39 cellular contexts compared by ENCODE assay signal in genomic region chr13:54972838-54973237, GRCh38.
"Had no signal": no experiment of that assay in that cellular context is flagged by ENCODE, and none has a peak within 500 bp of the region (broad histone marks: within the 10 kb centered on the region; RNA-seq: fewer than 3 reads in every experiment).

No MANE protein-coding gene starts in this region.

- H3K4me1 ChIP-seq: adrenal gland, ascending aorta, body of pancreas, breast epithelium had no signal

- H3K9me3 Mint-ChIP-seq: brain had no signal

- FAIRE-seq: astrocyte, bronchial epithelial cell had no signal

- H3K27me3 Mint-ChIP-seq: activated naive CD4-positive, alpha-beta T cell treated with anti-CD3 and anti-CD28 coated beads, Interleukin-2, amount 10 ng/mL, durations not matched to agents 7 days and 5 days; activated naive CD4-positive, alpha-beta T cell treated with anti-CD3 and anti-CD28 coated beads, Interleukin-2, amount 50 U/mL, for 24 hours; activated naive CD8-positive, alpha-beta T cell; activated naive CD8-positive, alpha-beta T cell treated with anti-CD3 and anti-CD28 coated beads for 36 hours; activated naive CD8-positive, alpha-beta T cell treated with anti-CD3 and anti-CD28 coated beads, Interleukin-2, amount 10 ng/mL, durations not matched to agents 7 days and 5 days; activated naive CD8-positive, alpha-beta T cell treated with anti-CD3 and anti-CD28 coated beads, Interleukin-2, amount 50 U/mL, for 24 hours; activated T-cell treated with anti-CD3 and anti-CD28 coated beads, Interleukin-2, amount 50 U/mL, for 24 hours; activated T-helper 17 cell treated with anti-CD3 and anti-CD28 coated beads, Interleukin-2, amount 50 U/mL, for 72 hours; central memory CD8-positive, alpha-beta T cell had no signal

- H3K4me3 ChIP-seq: adrenal gland, ascending aorta, body of pancreas, breast epithelium, cardiac muscle cell had no signal

- H3K9me3 ChIP-seq: adrenal gland, ascending aorta, body of pancreas, breast epithelium had no signal

- ATAC-seq: activated naive CD4-positive, alpha-beta T cell treated with anti-CD3 and anti-CD28 coated beads, Interleukin-2, amount 50 U/mL, for 72 hours; activated naive CD8-positive, alpha-beta T cell treated with anti-CD3 and anti-CD28 coated beads, Interleukin-2, amount 50 U/mL, for 24 hours; activated T-cell treated with anti-CD3 and anti-CD28 coated beads, Interleukin-2, amount 50 U/mL, for 4 hours; activated T-cell treated with anti-CD3 and anti-CD28 coated beads, Interleukin-2, amount 50 U/mL, for 72 hours; activated T-helper 17 cell treated with anti-CD3 and anti-CD28 coated beads, Interleukin-2, amount 50 U/mL, for 72 hours; body of pancreas had no signal

- H3K27ac ChIP-seq: adrenal gland, ascending aorta, body of pancreas, brain microvascular endothelial cell, breast epithelium, cardiac muscle cell had no signal

- H3K4me1 Mint-ChIP-seq: activated naive CD4-positive, alpha-beta T cell treated with anti-CD3 and anti-CD28 coated beads, Interleukin-2, amount 10 ng/mL, durations not matched to agents 7 days and 5 days; activated naive CD4-positive, alpha-beta T cell treated with anti-CD3 and anti-CD28 coated beads, Interleukin-2, amount 50 U/mL, for 24 hours; activated naive CD8-positive, alpha-beta T cell treated with anti-CD3 and anti-CD28 coated beads for 36 hours; activated naive CD8-positive, alpha-beta T cell treated with anti-CD3 and anti-CD28 coated beads, Interleukin-2, amount 10 ng/mL, durations not matched to agents 7 days and 5 days; activated naive CD8-positive, alpha-beta T cell treated with anti-CD3 and anti-CD28 coated beads, Interleukin-2, amount 50 U/mL, for 24 hours; activated T-helper 17 cell treated with anti-CD3 and anti-CD28 coated beads, Interleukin-2, amount 50 U/mL, for 72 hours; brain; central memory CD8-positive, alpha-beta T cell had no signal

- H3K4me3 Mint-ChIP-seq: activated naive CD4-positive, alpha-beta T cell treated with anti-CD3 and anti-CD28 coated beads for 36 hours; activated naive CD4-positive, alpha-beta T cell treated with anti-CD3 and anti-CD28 coated beads, Interleukin-2, amount 10 ng/mL, durations not matched to agents 7 days and 5 days; activated naive CD4-positive, alpha-beta T cell treated with anti-CD3 and anti-CD28 coated beads, Interleukin-2, amount 50 U/mL, for 24 hours; activated naive CD8-positive, alpha-beta T cell; activated naive CD8-positive, alpha-beta T cell treated with anti-CD3 and anti-CD28 coated beads for 36 hours; activated naive CD8-positive, alpha-beta T cell treated with anti-CD3 and anti-CD28 coated beads, Interleukin-2, amount 10 ng/mL, durations not matched to agents 7 days and 5 days; activated naive CD8-positive, alpha-beta T cell treated with anti-CD3 and anti-CD28 coated beads, Interleukin-2, amount 50 U/mL, for 24 hours; activated T-cell treated with anti-CD3 and anti-CD28 coated beads, Interleukin-2, amount 50 U/mL, for 24 hours; activated T-cell treated with anti-CD3 and anti-CD28 coated beads, Interleukin-2, amount 50 U/mL, for 4 hours; activated T-cell treated with anti-CD3 and anti-CD28 coated beads, Interleukin-2, amount 50 U/mL, for 72 hours; activated T-helper 1 cell treated with anti-CD3 and anti-CD28 coated beads, Interleukin-12 subunit alpha, Interleukin-12 subunit beta, Interleukin-2, Interleukin-4 antibody, amounts not matched to agents 30 ng/mL and 10 ng/mL and 1 ng/mL, durations not matched to agents 14 hours and 24 hours and 36 hours; activated T-helper 17 cell treated with anti-CD3 and anti-CD28 coated beads, Interleukin-2, amount 50 U/mL, for 72 hours; brain; central memory CD8-positive, alpha-beta T cell had no signal

- H3K27me3 ChIP-seq: adrenal gland, ascending aorta, body of pancreas, brain microvascular endothelial cell, breast epithelium, cardiac muscle cell had no signal

- DNase-seq: activated effector memory CD4-positive, alpha-beta T cell treated with anti-CD3 and anti-CD28 coated beads, Interleukin-2, amount 50 U/mL, for 16 hours; activated effector memory CD4-positive, alpha-beta T cell treated with Interleukin-2 at 50 U/mL for 16 hours; activated gamma-delta T cell; activated gamma-delta T cell treated with Interleukin-2 at 50 U/mL for 16 hours; activated naive CD4-positive, alpha-beta T cell; activated naive CD4-positive, alpha-beta T cell treated with anti-CD3 and anti-CD28 coated beads for 36 hours; activated naive CD4-positive, alpha-beta T cell treated with anti-CD3 and anti-CD28 coated beads, Interleukin-2, amount 10 ng/mL, durations not matched to agents 7 days and 5 days; activated naive CD4-positive, alpha-beta T cell treated with anti-CD3 and anti-CD28 coated beads, Interleukin-2, amount 50 U/mL, for 16 hours; activated naive CD4-positive, alpha-beta T cell treated with Interleukin-2 at 50 U/mL for 16 hours; activated naive CD8-positive, alpha-beta T cell treated with anti-CD3 and anti-CD28 coated beads for 36 hours; activated naive CD8-positive, alpha-beta T cell treated with anti-CD3 and anti-CD28 coated beads, Interleukin-2, amount 10 ng/mL, durations not matched to agents 7 days and 5 days; activated naive CD8-positive, alpha-beta T cell treated with anti-CD3 and anti-CD28 coated beads, Interleukin-2, amount 50 U/mL, for 24 hours; activated T-cell treated with anti-CD3 and anti-CD28 coated beads, Interleukin-2, amount 50 U/mL, for 24 hours; activated T-cell treated with anti-CD3 and anti-CD28 coated beads, Interleukin-2, amount 50 U/mL, for 4 hours; activated T-cell treated with anti-CD3 and anti-CD28 coated beads, Interleukin-2, amount 50 U/mL, for 48 hours; activated T-cell treated with anti-CD3 and anti-CD28 coated beads, Interleukin-2, amount 50 U/mL, for 72 hours; adrenal gland; amniotic stem cell; amygdala; anterior cingulate cortex; aorta; body of pancreas; brain microvascular endothelial cell; caudate nucleus; central memory CD4-positive, alpha-beta T cell; cerebellar nuclear complex had no signal

- H3K36me3 ChIP-seq: ascending aorta, brain microvascular endothelial cell, breast epithelium, cardiac muscle cell had no signal

- H3K36me3 Mint-ChIP-seq: activated naive CD4-positive, alpha-beta T cell treated with anti-CD3 and anti-CD28 coated beads, Interleukin-2, amount 10 ng/mL, durations not matched to agents 7 days and 5 days; activated naive CD4-positive, alpha-beta T cell treated with anti-CD3 and anti-CD28 coated beads, Interleukin-2, amount 50 U/mL, for 24 hours; activated naive CD4-positive, alpha-beta T cell treated with anti-CD3 and anti-CD28 coated beads, Interleukin-2, amount 50 U/mL, for 72 hours; activated naive CD8-positive, alpha-beta T cell; activated naive CD8-positive, alpha-beta T cell treated with anti-CD3 and anti-CD28 coated beads for 36 hours; activated naive CD8-positive, alpha-beta T cell treated with anti-CD3 and anti-CD28 coated beads, Interleukin-2, amount 10 ng/mL, durations not matched to agents 7 days and 5 days; brain had no signal

- H3K27ac Mint-ChIP-seq: activated naive CD4-positive, alpha-beta T cell treated with anti-CD3 and anti-CD28 coated beads for 36 hours; activated naive CD4-positive, alpha-beta T cell treated with anti-CD3 and anti-CD28 coated beads, Interleukin-2, amount 10 ng/mL, durations not matched to agents 7 days and 5 days; activated naive CD4-positive, alpha-beta T cell treated with anti-CD3 and anti-CD28 coated beads, Interleukin-2, amount 50 U/mL, for 24 hours; activated naive CD4-positive, alpha-beta T cell treated with anti-CD3 and anti-CD28 coated beads, Interleukin-2, amount 50 U/mL, for 72 hours; activated naive CD8-positive, alpha-beta T cell; activated naive CD8-positive, alpha-beta T cell treated with anti-CD3 and anti-CD28 coated beads for 36 hours; activated naive CD8-positive, alpha-beta T cell treated with anti-CD3 and anti-CD28 coated beads, Interleukin-2, amount 10 ng/mL, durations not matched to agents 7 days and 5 days; activated naive CD8-positive, alpha-beta T cell treated with anti-CD3 and anti-CD28 coated beads, Interleukin-2, amount 50 U/mL, for 24 hours; activated T-cell treated with anti-CD3 and anti-CD28 coated beads, Interleukin-2, amount 50 U/mL, for 24 hours; activated T-cell treated with anti-CD3 and anti-CD28 coated beads, Interleukin-2, amount 50 U/mL, for 72 hours; activated T-helper 1 cell treated with anti-CD3 and anti-CD28 coated beads, Interleukin-12 subunit alpha, Interleukin-12 subunit beta, Interleukin-2, Interleukin-4 antibody, amounts not matched to agents 30 ng/mL and 10 ng/mL and 1 ng/mL, durations not matched to agents 14 hours and 24 hours and 36 hours; activated T-helper 17 cell treated with anti-CD3 and anti-CD28 coated beads, Interleukin-2, amount 50 U/mL, for 72 hours; activated T-helper 2 cell treated with anti-CD3 and anti-CD28 coated beads, Interferon-gamma antibody, Interleukin-2, Interleukin-4, amounts not matched to agents 10 μg/mL and 5 μg/mL and 100 μg/mL, durations not matched to agents 14 hours and 24 hours and 36 hours; brain had no signal
